Comparison of ENCODE assay signal across 9 cellular contexts in genomic region chr18:22348521-22349316, GRCh38.
DNase-seq lines count a peak whose midpoint lies in the region; ATAC-seq and TF ChIP-seq lines count a peak whose summit lies in the region.
"Had no signal": no experiment of that assay in that cellular context is flagged by ENCODE, and none has a peak within 500 bp of the region (broad histone marks: within the 10 kb centered on the region; RNA-seq: fewer than 3 reads in every experiment).

No MANE protein-coding gene starts in this region.

- no peaks in the 10 kb centered on the region for H3K36me3 ChIP-seq in brain microvascular endothelial cell (replicated peaks)
- no peaks in the 10 kb centered on the region for H3K36me3 ChIP-seq in kidney epithelial cell (ENCODE audit: control insufficient read depth, insufficient read depth, low read length)
- no peaks in the 10 kb centered on the region for H3K36me3 ChIP-seq in suprapubic skin
- no peaks in the 10 kb centered on the region for H3K36me3 ChIP-seq in WERI-Rb-1

- peaks cover 30% of the 10 kb centered on the region for H3K4me1 ChIP-seq in suprapubic skin

- in situ Hi-C loops in brain microvascular endothelial cell (cut with HindIII; ENCODE audit: low pct_ligation_motif_present, low sequenced_read_pairs), result no loop called here

- peak; percentile 47 for DNase-seq in NCI-H82 (lab: John Stamatoyannopoulos, UW)
- no peak for DNase-seq in NCI-H82 treated with DMSO at 0.1 percent for 48 hours (lab: John Stamatoyannopoulos, UW; ENCODE audit: unreplicated experiment)
- peak; percentile 74 for DNase-seq in brain microvascular endothelial cell
- DNase-seq in kidney epithelial cell (ENCODE audit: low read depth), result no peak
- no peak for DNase-seq in suprapubic skin (ENCODE audit: low spot score in 2 of 2)
- no peak for DNase-seq in WERI-Rb-1

- no peaks in the 10 kb centered on the region for H3K27me3 ChIP-seq in brain microvascular endothelial cell (replicated peaks)
- peaks cover 18% of the 10 kb centered on the region for H3K27me3 ChIP-seq in kidney epithelial cell (ENCODE audit: control insufficient read depth, insufficient read depth, low read length)
- peaks cover 37% of the 10 kb centered on the region for H3K27me3 ChIP-seq in suprapubic skin
- peaks cover 88% of the 10 kb centered on the region for H3K27me3 ChIP-seq in WERI-Rb-1 (ENCODE audit: insufficient read depth, low read depth, severe bottlenecking)

- TF ChIP-seq EP300 in suprapubic skin (IDR thresholded peaks at IDR 0.05), result no peak

- TF ChIP-seq CTCF in brain microvascular endothelial cell (IDR thresholded peaks at IDR 0.05; ENCODE audit: low read depth, low read length, missing control alignments), result no peak
- no peak for TF ChIP-seq CTCF in kidney epithelial cell (IDR thresholded peaks at IDR 0.05; ENCODE audit: insufficient read depth, low read length, poor library complexity, severe bottlenecking)
- no peak for TF ChIP-seq CTCF in suprapubic skin (IDR thresholded peaks at IDR 0.05)
- TF ChIP-seq CTCF in WERI-Rb-1 (IDR thresholded peaks at IDR 0.05; ENCODE audit: low read depth, low read length), result no peak

- no peaks in the 10 kb centered on the region for H3K9me3 ChIP-seq in suprapubic skin
- peaks cover 2% of the 10 kb centered on the region for H3K9me3 ChIP-seq in WERI-Rb-1 (ENCODE audit: severe bottlenecking)

- TF ChIP-seq POLR2A in suprapubic skin (IDR thresholded peaks at IDR 0.05), result no peak

- H3K4me3 ChIP-seq in brain microvascular endothelial cell (ENCODE audit: low read depth, low read length), result peak overlapping the region; percentile 59
- H3K4me3 ChIP-seq in kidney epithelial cell (ENCODE audit: low read depth, low read length), result peak overlapping the region; percentile 46
- peak overlapping the region; percentile 50 for H3K4me3 ChIP-seq in suprapubic skin
- no peak overlapping the region for H3K4me3 ChIP-seq in WERI-Rb-1 (ENCODE audit: low read depth, low read length)

- H3K27ac ChIP-seq in brain microvascular endothelial cell, result peak overlapping the region; percentile 91
- peak overlapping the region; percentile 61 for H3K27ac ChIP-seq in suprapubic skin
- H3K27ac ChIP-seq in WERI-Rb-1, result no peak overlapping the region
- H3K27ac ChIP-seq: C4-2B had no signal

- WGBS in suprapubic skin, result 4% methylated on average over 34 of the region's 85 CpGs

- no peak for ATAC-seq in GM18868 (IDR thresholded peaks at IDR 0.05; ENCODE audit: unreplicated experiment)
- no peak for ATAC-seq in GM19397 (IDR thresholded peaks at IDR 0.05; ENCODE audit: unreplicated experiment)

Comparison
In these comparisons a context has a peak if more than half of its experiments do, and no peak if none do; other contexts are left out.
1. DNase-seq: peak in NCI-H82 (single experiment) and brain microvascular endothelial cell (single experiment); none in NCI-H82 treated with DMSO at 0.1 percent for 48 hours (single experiment), kidney epithelial cell (single experiment), suprapubic skin (0 of 2) and WERI-Rb-1 (single experiment).